17 cellular contexts compared by ENCODE assay signal in genomic region chr9:4371108-4371507, GRCh38.
A peak's percentile ranks its signal among the peaks of the same experiment; 100 is the strongest.
DNase-seq lines count a peak whose midpoint lies in the region; ATAC-seq, FAIRE-seq and TF ChIP-seq lines count a peak whose summit lies in the region.
"Had no signal": no experiment of that assay in that cellular context is flagged by ENCODE, and none has a peak within 500 bp of the region (broad histone marks: within the 10 kb centered on the region; RNA-seq: fewer than 3 reads in every experiment).

No MANE protein-coding gene starts in this region.

- H2BK15ac ChIP-seq in mesenchymal stem cell (ENCODE audit: low read depth, poor library complexity, severe bottlenecking), result no peak overlapping the region

- H3K4me3 ChIP-seq in BJ (ENCODE audit: low read depth, low read length) (no peak overlapping the region), endothelial cell of umbilical vein (replicated peaks in 1 of 3; ENCODE audit: insufficient read depth in 1 of 3, low read depth in 1 of 3, low read length in 3 of 3) (no peak overlapping the region), mesenchymal stem cell (ENCODE audit: insufficient read depth in 1 of 2, low read depth in 1 of 2, low read length in 2 of 2) (no peak overlapping the region)
- H3K4me3 ChIP-seq: pancreas had no signal

- no peak overlapping the region for H4K8ac ChIP-seq in mesenchymal stem cell (ENCODE audit: low read length)

- POLR2A ChIA-PET in BJ (lab: Charles Lee), result no interaction called here
- POLR2A ChIA-PET in endothelial cell of umbilical vein (lab: Charles Lee), result no interaction called here

- H3K9me3 Mint-ChIP-seq in activated T-helper 1 cell treated with anti-CD3 and anti-CD28 coated beads, Interleukin-12 subunit alpha, Interleukin-12 subunit beta, Interleukin-2, Interleukin-4 antibody, amounts not matched to agents 30 ng/mL and 10 ng/mL and 1 ng/mL, durations not matched to agents 14 hours and 24 hours and 36 hours, result no peaks in the 10 kb centered on the region
- H3K9me3 Mint-ChIP-seq: activated CD4-positive, alpha-beta memory T cell treated with anti-CD3 and anti-CD28 coated beads for 36 hours; activated naive CD4-positive, alpha-beta T cell treated with anti-CD3 and anti-CD28 coated beads, Interleukin-2, amount 50 U/mL, for 24 hours had no signal

- CTCF ChIA-PET in BJ (lab: Yijun Ruan, JAX), result interaction anchor here (0.7 to 2.2 kb wide), 2 partner anchors 56 to 1496 kb away, joined by 3 to 9 read pairs; no protein-coding TSS in a partner anchor
- CTCF ChIA-PET in endothelial cell of umbilical vein (lab: Charles Lee), result interaction anchor here (1.5 to 6.7 kb wide), 2 partner anchors 54 to 1512 kb away, joined by 3 to 164 read pairs; no protein-coding TSS in a partner anchor

- dilution Hi-C loops in endothelial cell of umbilical vein (cut with MboI; ENCODE audit: extremely low pct_ligation_motif_present, low sequenced_read_pairs), result no loop called here

- no peaks in the 10 kb centered on the region for H3K9me1 ChIP-seq in endothelial cell of umbilical vein (replicated peaks; ENCODE audit: control insufficient read depth, extremely low read depth, insufficient read depth, low read length)

- H3K4me2 ChIP-seq in endothelial cell of umbilical vein (ENCODE audit: insufficient read depth, low read length) (no peak overlapping the region), mesenchymal stem cell (ENCODE audit: low read length, poor library complexity, severe bottlenecking) (no peak overlapping the region)
- H3K4me2 ChIP-seq: KMS-11 had no signal

- H3K27me3 Mint-ChIP-seq in activated T-helper 1 cell treated with anti-CD3 and anti-CD28 coated beads, Interleukin-12 subunit alpha, Interleukin-12 subunit beta, Interleukin-2, Interleukin-4 antibody, amounts not matched to agents 30 ng/mL and 10 ng/mL and 1 ng/mL, durations not matched to agents 14 hours and 24 hours and 36 hours (ENCODE audit: insufficient read depth), result peaks cover 5% of the 10 kb centered on the region

- no peak overlapping the region for H3K23ac ChIP-seq in mesenchymal stem cell (ENCODE audit: low read length in 2 of 2)

- no TSS peak for BruUV-seq in endothelial cell of umbilical vein (replicated peaks; lab: Mats Ljungman, UMichigan)

- no peak overlapping the region for H3K27ac ChIP-seq in endothelial cell of umbilical vein (ENCODE audit: insufficient read depth, low read depth, low read length)
- H3K27ac ChIP-seq in mesenchymal stem cell (ENCODE audit: low read length, poor library complexity, severe bottlenecking), result no peak overlapping the region
- H3K27ac ChIP-seq: KMS-11, pancreas had no signal

- ATAC-seq in HG03108 (IDR thresholded peaks at IDR 0.05; ENCODE audit: unreplicated experiment) (no peak), HG03521 (IDR thresholded peaks at IDR 0.05; ENCODE audit: unreplicated experiment) (no peak)
- ATAC-seq: pancreas had no signal

- DNase-seq in BJ (ENCODE audit: low read depth) (peak; percentile 39), RCC 7860 (ENCODE audit: low spot score) (peak; percentile 81), endothelial cell of umbilical vein (ENCODE audit: low read depth, low spot score) (peak; percentile 13), mesenchymal stem cell (peak; percentile 91), HuH-7 (ENCODE audit: low spot score) (no peak)
- no peak for DNase-seq in activated T-helper 1 cell treated with anti-CD3 and anti-CD28 coated beads, Interleukin-12 subunit alpha, Interleukin-12 subunit beta, Interleukin-2, Interleukin-4 antibody, amounts not matched to agents 30 ng/mL and 10 ng/mL and 1 ng/mL, durations not matched to agents 14 hours and 24 hours and 36 hours (ENCODE audit: low spot score)
- DNase-seq: activated CD4-positive, alpha-beta memory T cell treated with anti-CD3 and anti-CD28 coated beads for 36 hours; Caco-2; left cardiac atrium; NCI-H446 treated with DMSO at 0.1 percent for 48 hours; pancreas; SIG-M5 had no signal

- FAIRE-seq in RCC 7860 (lab: Jason Lieb, UNC) (peak; percentile 52), endothelial cell of umbilical vein (lab: Jason Lieb, UNC) (no peak)
- FAIRE-seq: GM18507 had no signal

- H3K4ac ChIP-seq in mesenchymal stem cell (ENCODE audit: low read depth in 1 of 2, low read length in 2 of 2), result no peak overlapping the region

- H3K9ac ChIP-seq in endothelial cell of umbilical vein (replicated peaks; ENCODE audit: extremely low read depth, insufficient read depth, low read length), result no peak overlapping the region
- peak overlapping the region; percentile 85 for H3K9ac ChIP-seq in mesenchymal stem cell (ENCODE audit: low read length)
- H3K9ac ChIP-seq: KMS-11 had no signal

- H3K27me3 ChIP-seq in BJ (ENCODE audit: control insufficient read depth, insufficient read depth, low read length) (no peaks in the 10 kb centered on the region), endothelial cell of umbilical vein (ENCODE audit: control insufficient read depth in 2 of 2, insufficient read depth in 2 of 2, low read length in 2 of 2) (peaks cover 4 to 10% of the 10 kb centered on the region in 2 experiments), mesenchymal stem cell (ENCODE audit: control insufficient read depth in 1 of 2, insufficient read depth in 1 of 2, low read length in 2 of 2) (no peaks in the 10 kb centered on the region)
- H3K27me3 ChIP-seq: pancreas had no signal

- H2AK5ac ChIP-seq in mesenchymal stem cell (ENCODE audit: low read length, severe bottlenecking), result no peak overlapping the region

- no peak overlapping the region for H2AFZ ChIP-seq in endothelial cell of umbilical vein (ENCODE audit: low read depth, low read length)
- no peak overlapping the region for H2AFZ ChIP-seq in mesenchymal stem cell (ENCODE audit: low read depth, low read length)

- H3K4me3 Mint-ChIP-seq in activated T-helper 1 cell treated with anti-CD3 and anti-CD28 coated beads, Interleukin-12 subunit alpha, Interleukin-12 subunit beta, Interleukin-2, Interleukin-4 antibody, amounts not matched to agents 30 ng/mL and 10 ng/mL and 1 ng/mL, durations not matched to agents 14 hours and 24 hours and 36 hours, result no peak overlapping the region
- H3K4me3 Mint-ChIP-seq: activated CD4-positive, alpha-beta memory T cell treated with anti-CD3 and anti-CD28 coated beads for 36 hours; activated naive CD4-positive, alpha-beta T cell treated with anti-CD3 and anti-CD28 coated beads, Interleukin-2, amount 50 U/mL, for 24 hours had no signal

- no peak overlapping the region for H4K91ac ChIP-seq in mesenchymal stem cell (ENCODE audit: low read length)

- 39% methylated on average over 5 of the region's 5 CpGs for WGBS in mesenchymal stem cell

- no peaks in the 10 kb centered on the region for H3K4me1 ChIP-seq in endothelial cell of umbilical vein (ENCODE audit: control insufficient read depth, extremely low read depth, insufficient read depth, low read length)
- peaks cover 2% of the 10 kb centered on the region for H3K4me1 ChIP-seq in mesenchymal stem cell (ENCODE audit: control insufficient read depth, insufficient read depth, low read depth, low read length)
- H3K4me1 ChIP-seq: pancreas had no signal

- no peaks in the 10 kb centered on the region for H3K79me1 ChIP-seq in mesenchymal stem cell (replicated peaks; ENCODE audit: low read length, poor library complexity, severe bottlenecking)

- H3K9me3 ChIP-seq in endothelial cell of umbilical vein (replicated peaks; ENCODE audit: control insufficient read depth, insufficient read depth, low read length) (no peaks in the 10 kb centered on the region), mesenchymal stem cell (ENCODE audit: control insufficient read depth, low read length) (no peaks in the 10 kb centered on the region)
- H3K9me3 ChIP-seq: Caco-2, pancreas had no signal

- no peak for TF ChIP-seq CTCF in BJ (IDR thresholded peaks at IDR 0.05; ENCODE audit: insufficient read depth, low read depth, low read length)
- TF ChIP-seq CTCF in endothelial cell of umbilical vein (IDR thresholded peaks at IDR 0.05; ENCODE audit: extremely low read depth in 1 of 2, insufficient read depth in 1 of 2, low read depth in 1 of 2, low read length in 2 of 2), result no peak

- H3K18ac ChIP-seq in mesenchymal stem cell (ENCODE audit: low read depth in 1 of 2, low read length in 2 of 2), result no peak overlapping the region

- intact Hi-C loops in endothelial cell of umbilical vein (cut with micrococcal nuclease), result no loop called here
- intact Hi-C loops in activated T-helper 1 cell treated with anti-CD3 and anti-CD28 coated beads, Interleukin-12 subunit alpha, Interleukin-12 subunit beta, Interleukin-2, Interleukin-4 antibody, amounts not matched to agents 30 ng/mL and 10 ng/mL and 1 ng/mL, durations not matched to agents 14 hours and 24 hours and 36 hours (cut with micrococcal nuclease), result no loop called here

- no peaks in the 10 kb centered on the region for H4K20me1 ChIP-seq in endothelial cell of umbilical vein (replicated peaks; ENCODE audit: control insufficient read depth, extremely low read depth, insufficient read depth, low read length)

- H3K36me3 ChIP-seq in BJ (ENCODE audit: control insufficient read depth, insufficient read depth, low read length) (no peaks in the 10 kb centered on the region), endothelial cell of umbilical vein (ENCODE audit: control insufficient read depth in 2 of 2, extremely low read depth in 1 of 2, insufficient read depth in 2 of 2, low read length in 2 of 2) (no peaks in the 10 kb centered on the region), mesenchymal stem cell (ENCODE audit: control insufficient read depth in 1 of 2, insufficient read depth in 2 of 2, low read depth in 1 of 2, low read length in 2 of 2) (no peaks in the 10 kb centered on the region)
- H3K36me3 ChIP-seq: pancreas had no signal

- no peak overlapping the region for H2BK5ac ChIP-seq in mesenchymal stem cell (ENCODE audit: low read depth, low read length, poor library complexity, severe bottlenecking)

- H3K79me2 ChIP-seq in endothelial cell of umbilical vein (ENCODE audit: control insufficient read depth, insufficient read depth, low read length), result no peaks in the 10 kb centered on the region

- H3K14ac ChIP-seq in mesenchymal stem cell (ENCODE audit: low read length in 2 of 2), result no peak overlapping the region

- H3K36me3 Mint-ChIP-seq in activated T-helper 1 cell treated with anti-CD3 and anti-CD28 coated beads, Interleukin-12 subunit alpha, Interleukin-12 subunit beta, Interleukin-2, Interleukin-4 antibody, amounts not matched to agents 30 ng/mL and 10 ng/mL and 1 ng/mL, durations not matched to agents 14 hours and 24 hours and 36 hours (ENCODE audit: low read depth), result no peaks in the 10 kb centered on the region
- H3K36me3 Mint-ChIP-seq: activated CD4-positive, alpha-beta memory T cell treated with anti-CD3 and anti-CD28 coated beads for 36 hours; activated naive CD4-positive, alpha-beta T cell treated with anti-CD3 and anti-CD28 coated beads, Interleukin-2, amount 50 U/mL, for 24 hours had no signal

- TF ChIP-seq POLR2A in endothelial cell of umbilical vein (IDR thresholded peaks at IDR 0.05; ENCODE audit: low read depth, low read length), result no peak

- H2BK120ac ChIP-seq in mesenchymal stem cell (ENCODE audit: low read depth, low read length), result no peak overlapping the region

- no peak overlapping the region for H3K27ac Mint-ChIP-seq in activated T-helper 1 cell treated with anti-CD3 and anti-CD28 coated beads, Interleukin-12 subunit alpha, Interleukin-12 subunit beta, Interleukin-2, Interleukin-4 antibody, amounts not matched to agents 30 ng/mL and 10 ng/mL and 1 ng/mL, durations not matched to agents 14 hours and 24 hours and 36 hours
- H3K27ac Mint-ChIP-seq: activated CD4-positive, alpha-beta memory T cell treated with anti-CD3 and anti-CD28 coated beads for 36 hours; activated naive CD4-positive, alpha-beta T cell treated with anti-CD3 and anti-CD28 coated beads, Interleukin-2, amount 50 U/mL, for 24 hours had no signal

- H3K4me1 Mint-ChIP-seq in activated T-helper 1 cell treated with anti-CD3 and anti-CD28 coated beads, Interleukin-12 subunit alpha, Interleukin-12 subunit beta, Interleukin-2, Interleukin-4 antibody, amounts not matched to agents 30 ng/mL and 10 ng/mL and 1 ng/mL, durations not matched to agents 14 hours and 24 hours and 36 hours (ENCODE audit: low read depth), result no peaks in the 10 kb centered on the region
- H3K4me1 Mint-ChIP-seq: activated naive CD4-positive, alpha-beta T cell treated with anti-CD3 and anti-CD28 coated beads, Interleukin-2, amount 50 U/mL, for 24 hours had no signal

- H2BK12ac ChIP-seq in mesenchymal stem cell (ENCODE audit: low read length in 2 of 2), result no peak overlapping the region

Comparison
In these comparisons a context has a peak if more than half of its experiments do, and no peak if none do; other contexts are left out.
1. DNase-seq: peak in BJ (single experiment), RCC 7860 (single experiment), endothelial cell of umbilical vein (single experiment) and mesenchymal stem cell (single experiment); none in HuH-7 (single experiment) and activated T-helper 1 cell treated with anti-CD3 and anti-CD28 coated beads, Interleukin-12 subunit alpha, Interleukin-12 subunit beta, Interleukin-2, Interleukin-4 antibody, amounts not matched to agents 30 ng/mL and 10 ng/mL and 1 ng/mL, durations not matched to agents 14 hours and 24 hours and 36 hours (single experiment).